Comparison of ENCODE assay signal across 7 cellular contexts in genomic region chr4:6907658-6908191, GRCh38. TPM values are rescaled to one million over a fixed set of nuclear protein-coding genes. Genes with fewer than 3 reads are reported as not detected.
A peak's percentile ranks its signal among the peaks of the same experiment; 100 is the strongest.
DNase-seq lines count a peak whose midpoint lies in the region; ATAC-seq and TF ChIP-seq lines count a peak whose summit lies in the region.

No MANE protein-coding gene starts in this region.

- no peaks in the 10 kb centered on the region for H3K36me3 Mint-ChIP-seq in nephron (ENCODE audit: low read depth)

- DNase-seq in Daoy (ENCODE audit: low read depth): peak; percentile 41
- no peak for DNase-seq in LNCaP clone FGC (ENCODE audit: low read depth)
- peak; percentile 58 for DNase-seq in dermis blood vessel endothelial cell
- DNase-seq in mucosa of gallbladder (ENCODE audit: low spot score): no peak

- no peak overlapping the region for H3K4me3 ChIP-seq in LNCaP clone FGC (ENCODE audit: low read depth, low read length)

- peak overlapping the region; percentile 85 to 97 (median 94) for H3K4me3 Mint-ChIP-seq in nephron

- H3K4me1 Mint-ChIP-seq in nephron: peaks cover 46% of the 10 kb centered on the region

- TF ChIP-seq CTCF in LNCaP clone FGC (IDR thresholded peaks at IDR 0.05; ENCODE audit: control insufficient read depth, extremely low read depth, insufficient read depth) (peak; percentile 82), nephron (IDR thresholded peaks at IDR 0.05; ENCODE audit: unreplicated experiment in 3 of 3) (peak; percentile 30 to 44 (median 34))

- no peak for ATAC-seq in GM18907 (IDR thresholded peaks at IDR 0.05; ENCODE audit: unreplicated experiment)
- no peak for ATAC-seq in HG02852 (IDR thresholded peaks at IDR 0.05; ENCODE audit: unreplicated experiment)

- H3K27ac Mint-ChIP-seq in nephron: peak overlapping the region; percentile 2 to 93 (median 14)

- no peaks in the 10 kb centered on the region for H3K9me3 Mint-ChIP-seq in nephron

- peaks cover 9% of the 10 kb centered on the region for H3K27me3 Mint-ChIP-seq in nephron (ENCODE audit: low read depth)

RNA-seq across cellular contexts. Expression of gene TBC1D14, which starts 1.9 kb away (rescaled TPM):
- 37.0 and 39.5 TPM in 2 replicates for total RNA-seq in Daoy (2014; rRNA removed; shearing (Covaris generic))
- total RNA-seq in dermis blood vessel endothelial cell (28.2 and 30.0 TPM in 2 replicates), mucosa of gallbladder (37.1 TPM)

Comparison
In these comparisons a context has a peak if more than half of its experiments do, and no peak if none do; other contexts are left out.
1. DNase-seq: peak in Daoy (single experiment) and dermis blood vessel endothelial cell (single experiment); none in LNCaP clone FGC (single experiment) and mucosa of gallbladder (single experiment).